ENCODE assay signal across 10 cellular contexts in the genomic region with DNA sequence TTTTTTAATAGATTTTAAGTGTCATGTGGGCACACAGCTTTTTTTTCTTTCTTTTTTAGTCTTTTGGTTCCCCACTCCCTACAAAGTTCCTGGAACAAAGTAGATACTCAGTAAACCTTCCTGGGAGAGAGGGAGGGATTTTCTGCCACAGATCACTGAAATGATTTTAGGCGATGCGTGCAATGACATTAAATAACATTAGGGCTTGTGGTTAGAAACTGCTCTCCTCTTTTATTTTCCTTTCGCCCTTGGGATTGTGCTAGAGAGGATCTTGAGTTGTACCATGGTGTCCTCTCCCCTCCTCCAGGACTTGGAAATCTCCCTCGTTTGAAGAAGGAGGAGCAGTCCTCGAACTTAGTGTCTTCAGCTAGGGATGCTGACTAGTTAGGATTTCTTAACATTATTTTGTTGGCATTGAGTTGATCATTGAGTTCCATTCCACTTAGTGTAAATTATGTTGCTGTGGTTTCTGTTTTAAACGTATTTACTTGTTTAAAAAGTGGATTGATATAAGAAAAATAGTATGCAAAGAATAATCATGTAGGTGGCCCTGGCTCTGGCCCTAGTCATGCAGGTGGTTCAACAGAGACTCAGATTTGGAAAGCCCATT.
DNase-seq lines count a peak whose midpoint lies in the region; ATAC-seq lines count a peak whose summit lies in the region.
"Had no signal": no experiment of that assay in that cellular context is flagged by ENCODE, and none has a peak within 500 bp of the region (broad histone marks: within the 10 kb centered on the region; RNA-seq: fewer than 3 reads in every experiment).

No MANE protein-coding gene starts in this region.

- POLR2A ChIA-PET in T-cell (lab: Charles Lee), result no interaction called here

- ATAC-seq in T-cell (replicated peaks in 1 of 4) (no peak), HG03159 (IDR thresholded peaks at IDR 0.05; ENCODE audit: unreplicated experiment) (no peak)
- ATAC-seq in stimulated activated effector memory CD8-positive, alpha-beta T cell treated with anti-CD3 and anti-CD28 coated beads, Interleukin-12 subunit alpha, Interleukin-12 subunit beta, amount 100 ng/mL, for 72 hours, result no peak

- peak overlapping the region; percentile 90 for H3K27ac Mint-ChIP-seq in activated T-cell treated with anti-CD3 and anti-CD28 coated beads, Interleukin-2, amount 50 U/mL, for 24 hours
- peak overlapping the region; percentile 71 to 75 for H3K27ac Mint-ChIP-seq in T-cell
- peak overlapping the region; percentile 91 for H3K27ac Mint-ChIP-seq in stimulated activated effector memory CD8-positive, alpha-beta T cell treated with anti-CD3 and anti-CD28 coated beads, Interleukin-12 subunit alpha, Interleukin-12 subunit beta, amount 100 ng/mL, for 72 hours
- H3K27ac Mint-ChIP-seq: endodermal cell had no signal

- H3K36me3 Mint-ChIP-seq in activated T-cell treated with anti-CD3 and anti-CD28 coated beads, Interleukin-2, amount 50 U/mL, for 24 hours (ENCODE audit: low read depth), result peaks cover 18% of the 10 kb centered on the region
- peaks cover 41% of the 10 kb centered on the region for H3K36me3 Mint-ChIP-seq in T-cell
- H3K36me3 Mint-ChIP-seq in stimulated activated effector memory CD8-positive, alpha-beta T cell treated with anti-CD3 and anti-CD28 coated beads, Interleukin-12 subunit alpha, Interleukin-12 subunit beta, amount 100 ng/mL, for 72 hours, result peaks cover 88% of the 10 kb centered on the region

- CTCF ChIA-PET in T-cell (lab: Charles Lee), result interaction anchor here in 1 of 2 donors (0.7 to 1.3 kb wide), 2 partner anchors 44 to 69 kb away, joined by 3 to 4 read pairs; no protein-coding TSS in a partner anchor

- peaks cover 38% of the 10 kb centered on the region for H3K4me1 Mint-ChIP-seq in activated T-cell treated with anti-CD3 and anti-CD28 coated beads, Interleukin-2, amount 50 U/mL, for 24 hours (ENCODE audit: low read depth)
- H3K4me1 Mint-ChIP-seq in T-cell, result peaks cover 13 to 81% (median 36%) of the 10 kb centered on the region in 3 donors
- H3K4me1 Mint-ChIP-seq in stimulated activated effector memory CD8-positive, alpha-beta T cell treated with anti-CD3 and anti-CD28 coated beads, Interleukin-12 subunit alpha, Interleukin-12 subunit beta, amount 100 ng/mL, for 72 hours, result peaks cover 88% of the 10 kb centered on the region

- peaks cover 3% of the 10 kb centered on the region for H3K27me3 Mint-ChIP-seq in activated T-cell treated with anti-CD3 and anti-CD28 coated beads, Interleukin-2, amount 50 U/mL, for 24 hours
- H3K27me3 Mint-ChIP-seq in T-cell, result peaks cover 2 to 4% of the 10 kb centered on the region in 2 donors

- peak overlapping the region; percentile 43 for H3K4me3 Mint-ChIP-seq in activated T-cell treated with anti-CD3 and anti-CD28 coated beads, Interleukin-2, amount 50 U/mL, for 24 hours
- H3K4me3 Mint-ChIP-seq in T-cell, result peak overlapping the region; percentile 8 to 35 (median 22)
- H3K4me3 Mint-ChIP-seq in stimulated activated effector memory CD8-positive, alpha-beta T cell treated with anti-CD3 and anti-CD28 coated beads, Interleukin-12 subunit alpha, Interleukin-12 subunit beta, amount 100 ng/mL, for 72 hours, result peak overlapping the region; percentile 69
- H3K4me3 Mint-ChIP-seq: endodermal cell had no signal

- no peaks in the 10 kb centered on the region for H3K9me3 Mint-ChIP-seq in activated T-cell treated with anti-CD3 and anti-CD28 coated beads, Interleukin-2, amount 50 U/mL, for 24 hours
- H3K9me3 Mint-ChIP-seq in T-cell, result no peaks in the 10 kb centered on the region
- no peaks in the 10 kb centered on the region for H3K9me3 Mint-ChIP-seq in stimulated activated effector memory CD8-positive, alpha-beta T cell treated with anti-CD3 and anti-CD28 coated beads, Interleukin-12 subunit alpha, Interleukin-12 subunit beta, amount 100 ng/mL, for 72 hours
- H3K9me3 Mint-ChIP-seq: endodermal cell had no signal

- DNase-seq in activated T-cell treated with anti-CD3 and anti-CD28 coated beads, Interleukin-2, amount 50 U/mL, for 24 hours, result no peak
- no peak for DNase-seq in activated T-cell treated with anti-CD3 and anti-CD28 coated beads, Interleukin-2, amount 50 U/mL, for 1 hour
- DNase-seq in T-cell (no peak), fibroblast of peridontal ligament (ENCODE audit: extremely low read depth) (peak; percentile 31), NK-92 (lab: John Stamatoyannopoulos, UW; ENCODE audit: unreplicated experiment) (no peak), NCI-H2081 (lab: John Stamatoyannopoulos, UW) (no peak)
- no peak for DNase-seq in stimulated activated effector memory CD8-positive, alpha-beta T cell treated with anti-CD3 and anti-CD28 coated beads, Interleukin-12 subunit alpha, Interleukin-12 subunit beta, amount 100 ng/mL, for 72 hours (ENCODE audit: low spot score in 2 of 2)
- DNase-seq: activated CD8-positive, alpha-beta memory T cell treated with anti-CD3 and anti-CD28 coated beads, Interleukin-2, amount 50 U/mL, for 4 hours had no signal
